Comparison of ENCODE assay signal across 19 cellular contexts in genomic region chr7:79182283-79182682, GRCh38.
DNase-seq lines count a peak whose midpoint lies in the region; TF ChIP-seq lines count a peak whose summit lies in the region.
"Had no signal": no experiment of that assay in that cellular context is flagged by ENCODE, and none has a peak within 500 bp of the region (broad histone marks: within the 10 kb centered on the region; RNA-seq: fewer than 3 reads in every experiment).

No MANE protein-coding gene starts in this region.

- peaks cover 14% of the 10 kb centered on the region for H3K9me3 Mint-ChIP-seq in nephron

- no peaks in the 10 kb centered on the region for H3K27me3 Mint-ChIP-seq in nephron (ENCODE audit: low read depth)

- H3K9me3 ChIP-seq in thyroid gland (no peaks in the 10 kb centered on the region), PC-9 (ENCODE audit: insufficient read depth, low read depth) (no peaks in the 10 kb centered on the region)
- H3K9me3 ChIP-seq: transverse colon had no signal

- intact Hi-C loops in thyroid gland (cut with DNase I), result no loop called here
- intact Hi-C loops in PC-9 (cut with micrococcal nuclease; ENCODE audit: unreplicated experiment), result no loop called here

- POLR2A ChIA-PET in PC-9 (lab: Charles Lee; ENCODE audit: unreplicated experiment), result no interaction called here

- no peaks in the 10 kb centered on the region for H3K79me2 ChIP-seq in PC-9 (ENCODE audit: low read depth)

- TF ChIP-seq CTCF in epithelial cell of esophagus (IDR thresholded peaks at IDR 0.05; ENCODE audit: insufficient read depth, low read depth, low read length, missing control alignments), result no peak
- TF ChIP-seq CTCF in nephron (IDR thresholded peaks at IDR 0.05; ENCODE audit: unreplicated experiment in 3 of 3), result no peak
- no peak for TF ChIP-seq CTCF in thyroid gland (IDR thresholded peaks at IDR 0.05)
- no peak for TF ChIP-seq CTCF in GM20000 (IDR thresholded peaks at IDR 0.05; ENCODE audit: extremely low read depth, missing control alignments)
- no peak for TF ChIP-seq CTCF in PC-9 (conservative IDR thresholded peaks at IDR 0.05)

- H3K4me2 ChIP-seq in PC-9, result no peak overlapping the region

- H3K27ac Mint-ChIP-seq in nephron, result peak overlapping the region; percentile 10 to 58 (median 41)
- H3K27ac Mint-ChIP-seq: activated naive CD8-positive, alpha-beta T cell treated with anti-CD3 and anti-CD28 coated beads, Interleukin-2, amount 50 U/mL, for 24 hours had no signal

- DNase-seq in CD1c-positive myeloid dendritic cell (ENCODE audit: extremely low spot score) (peak; percentile 13), OCI-M1 (lab: John Stamatoyannopoulos, UW) (peak; percentile 76), epithelial cell of esophagus (ENCODE audit: low read depth) (peak; percentile 95), thyroid gland (no peak), GM20000 (ENCODE audit: low spot score) (no peak), NCI-H2227 treated with DMSO at 0.1 percent for 48 hours (lab: John Stamatoyannopoulos, UW) (no peak), PC-9 (no peak)
- DNase-seq: activated CD4-positive, alpha-beta T cell treated with anti-CD3 and anti-CD28 coated beads, Interleukin-2, amount 50 U/mL, for 1 hour; activated naive CD8-positive, alpha-beta T cell treated with anti-CD3 and anti-CD28 coated beads, Interleukin-2, amount 50 U/mL, for 24 hours; activated T-cell treated with anti-CD3 and anti-CD28 coated beads, Interleukin-2, amount 50 U/mL, for 4 hours; dermis blood vessel endothelial cell; DMS153; KBM-7; kidney; NCI-H187; NCI-H526; stimulated activated CD4-positive, alpha-beta T cell treated with anti-CD3 and anti-CD28 coated beads, Interleukin-2, amount 100 ng/mL, for 24 hours; transverse colon had no signal

- no peak for TF ChIP-seq POLR2A in thyroid gland (IDR thresholded peaks at IDR 0.05)

- H3K4me3 ChIP-seq in epithelial cell of esophagus (ENCODE audit: low read length) (no peak overlapping the region), thyroid gland (replicated peaks in 1 of 3) (no peak overlapping the region), PC-9 (no peak overlapping the region)
- H3K4me3 ChIP-seq: transverse colon had no signal

- H3K4me1 ChIP-seq in thyroid gland (no peaks in the 10 kb centered on the region), PC-9 (replicated peaks; ENCODE audit: insufficient read depth) (no peaks in the 10 kb centered on the region)
- H3K4me1 ChIP-seq: transverse colon had no signal

- H3K36me3 ChIP-seq in thyroid gland, result no peaks in the 10 kb centered on the region
- H3K36me3 ChIP-seq in PC-9 (ENCODE audit: low read depth), result no peaks in the 10 kb centered on the region
- H3K36me3 ChIP-seq: transverse colon had no signal

- no peaks in the 10 kb centered on the region for H4K20me1 ChIP-seq in PC-9 (ENCODE audit: insufficient read depth)

- H3K4me3 Mint-ChIP-seq in nephron, result no peak overlapping the region
- H3K4me3 Mint-ChIP-seq: activated naive CD8-positive, alpha-beta T cell treated with anti-CD3 and anti-CD28 coated beads, Interleukin-2, amount 50 U/mL, for 24 hours; activated T-cell treated with anti-CD3 and anti-CD28 coated beads, Interleukin-2, amount 50 U/mL, for 4 hours had no signal

- H3K27me3 ChIP-seq in thyroid gland (no peaks in the 10 kb centered on the region), PC-9 (ENCODE audit: insufficient read depth, low read depth) (no peaks in the 10 kb centered on the region)
- H3K27me3 ChIP-seq: transverse colon had no signal

- no TSS peak for BruUV-seq in PC-9 (replicated peaks; lab: Mats Ljungman, UMichigan)

- WGBS in thyroid gland, 2 donors, result 61% methylated on average over 1 of the region's 1 CpG

- H3F3A ChIP-seq in PC-9 (ENCODE audit: insufficient read depth, low read depth), result no peaks in the 10 kb centered on the region

- H2AFZ ChIP-seq in PC-9, result no peak overlapping the region

- no peaks in the 10 kb centered on the region for H3K9me2 ChIP-seq in PC-9 (ENCODE audit: insufficient read depth)

- H3K27ac ChIP-seq in thyroid gland, result no peak overlapping the region
- H3K27ac ChIP-seq in PC-9, result no peak overlapping the region
- H3K27ac ChIP-seq: transverse colon had no signal

- CTCF ChIA-PET in PC-9 (lab: Charles Lee), result no interaction called here

- no peaks in the 10 kb centered on the region for H3K4me1 Mint-ChIP-seq in nephron
- H3K4me1 Mint-ChIP-seq: activated naive CD8-positive, alpha-beta T cell treated with anti-CD3 and anti-CD28 coated beads, Interleukin-2, amount 50 U/mL, for 24 hours had no signal

- H3K36me3 Mint-ChIP-seq in nephron (ENCODE audit: low read depth), result peaks cover 10% of the 10 kb centered on the region

Comparison
In these comparisons a context has a peak if more than half of its experiments do, and no peak if none do; other contexts are left out.
1. DNase-seq: peak in CD1c-positive myeloid dendritic cell (single experiment), OCI-M1 (single experiment) and epithelial cell of esophagus (single experiment); none in thyroid gland (0 of 2), GM20000 (single experiment), NCI-H2227 treated with DMSO at 0.1 percent for 48 hours (single experiment) and PC-9 (0 of 2).